In the genomic region with DNA sequence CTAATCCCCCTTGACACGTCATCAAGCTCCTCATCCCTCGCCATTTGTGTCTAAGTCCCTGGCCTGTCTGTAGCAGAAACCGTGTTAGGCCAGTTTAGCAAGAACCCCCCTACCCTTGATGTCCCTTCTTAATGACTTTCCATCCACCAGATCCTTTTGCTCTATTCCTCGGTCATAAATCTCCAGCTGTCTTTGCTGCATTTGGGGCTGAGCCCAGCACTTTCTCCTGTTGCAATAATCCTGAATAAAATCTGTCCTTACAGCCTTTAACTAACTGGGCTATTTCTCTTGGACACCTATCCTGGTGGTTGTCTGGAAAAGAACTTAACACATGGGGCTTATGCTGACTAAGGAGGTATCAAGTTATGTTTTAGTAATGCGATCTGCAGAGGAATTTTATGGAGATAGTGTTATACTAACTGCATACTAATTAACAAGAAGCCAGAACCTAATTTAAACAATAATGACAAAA, we compare ENCODE assay signal across 1 cellular context.
TF ChIP-seq lines count a peak whose summit lies in the region.

No MANE protein-coding gene starts in this region.

TF ChIP-seq in SK-N-SH, 30 proteins besides CTCF, POLR2A, EP300 and RAD21 (continued from another document):
- TF ChIP-seq, protein P1, sequence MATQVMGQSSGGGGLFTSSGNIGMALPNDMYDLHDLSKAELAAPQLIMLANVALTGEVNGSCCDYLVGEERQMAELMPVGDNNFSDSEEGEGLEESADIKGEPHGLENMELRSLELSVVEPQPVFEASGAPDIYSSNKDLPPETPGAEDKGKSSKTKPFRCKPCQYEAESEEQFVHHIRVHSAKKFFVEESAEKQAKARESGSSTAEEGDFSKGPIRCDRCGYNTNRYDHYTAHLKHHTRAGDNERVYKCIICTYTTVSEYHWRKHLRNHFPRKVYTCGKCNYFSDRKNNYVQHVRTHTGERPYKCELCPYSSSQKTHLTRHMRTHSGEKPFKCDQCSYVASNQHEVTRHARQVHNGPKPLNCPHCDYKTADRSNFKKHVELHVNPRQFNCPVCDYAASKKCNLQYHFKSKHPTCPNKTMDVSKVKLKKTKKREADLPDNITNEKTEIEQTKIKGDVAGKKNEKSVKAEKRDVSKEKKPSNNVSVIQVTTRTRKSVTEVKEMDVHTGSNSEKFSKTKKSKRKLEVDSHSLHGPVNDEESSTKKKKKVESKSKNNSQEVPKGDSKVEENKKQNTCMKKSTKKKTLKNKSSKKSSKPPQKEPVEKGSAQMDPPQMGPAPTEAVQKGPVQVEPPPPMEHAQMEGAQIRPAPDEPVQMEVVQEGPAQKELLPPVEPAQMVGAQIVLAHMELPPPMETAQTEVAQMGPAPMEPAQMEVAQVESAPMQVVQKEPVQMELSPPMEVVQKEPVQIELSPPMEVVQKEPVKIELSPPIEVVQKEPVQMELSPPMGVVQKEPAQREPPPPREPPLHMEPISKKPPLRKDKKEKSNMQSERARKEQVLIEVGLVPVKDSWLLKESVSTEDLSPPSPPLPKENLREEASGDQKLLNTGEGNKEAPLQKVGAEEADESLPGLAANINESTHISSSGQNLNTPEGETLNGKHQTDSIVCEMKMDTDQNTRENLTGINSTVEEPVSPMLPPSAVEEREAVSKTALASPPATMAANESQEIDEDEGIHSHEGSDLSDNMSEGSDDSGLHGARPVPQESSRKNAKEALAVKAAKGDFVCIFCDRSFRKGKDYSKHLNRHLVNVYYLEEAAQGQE (IDR thresholded peaks at IDR 0.05; ENCODE audit: low read depth, low read length), result no peak
- TF ChIP-seq GABPA (IDR thresholded peaks at IDR 0.05; ENCODE audit: low read depth) (no peak), YY1 (IDR thresholded peaks at IDR 0.05; ENCODE audit: low read depth) (no peak), GATA2 (CRISPR knock-in tag; IDR thresholded peaks at IDR 0.05) (no peak), FOSL2 (IDR thresholded peaks at IDR 0.05; ENCODE audit: borderline replicate concordance, low read depth) (no peak), RCOR1 (IDR thresholded peaks at IDR 0.05; ENCODE audit: low read length) (no peak), JUND (IDR thresholded peaks at IDR 0.05) (no peak), NFIC (IDR thresholded peaks at IDR 0.05; ENCODE audit: borderline replicate concordance) (no peak), EZH2phosphoT487 (IDR thresholded peaks at IDR 0.05; ENCODE audit: borderline replicate concordance, low read depth) (no peak)
TF ChIP-seq in SK-N-SH: peak in this region for 0.
